Comparison of ENCODE assay signal across 11 cellular contexts in the genomic region with DNA sequence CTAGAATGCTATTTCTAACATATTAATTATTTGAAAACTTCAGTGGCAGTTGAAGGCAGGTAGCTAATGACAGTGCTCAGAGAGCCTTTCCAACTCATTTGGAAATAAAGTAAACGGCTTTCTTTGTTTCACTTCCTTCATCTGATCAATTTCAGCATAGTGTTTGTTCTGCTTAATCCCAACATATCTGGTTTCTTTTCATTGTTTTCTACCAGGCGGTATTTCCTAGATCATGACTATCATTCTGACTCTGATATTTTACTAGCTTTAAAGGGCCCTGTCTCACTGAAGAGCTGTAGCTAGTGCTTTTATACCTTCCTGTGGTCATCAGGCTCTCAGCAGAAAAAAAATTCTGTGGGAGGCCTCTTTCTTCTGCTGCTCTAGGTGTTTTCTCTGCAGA.
DNase-seq lines count a peak whose midpoint lies in the region; ATAC-seq and TF ChIP-seq lines count a peak whose summit lies in the region.
"Had no signal": no experiment of that assay in that cellular context is flagged by ENCODE, and none has a peak within 500 bp of the region (broad histone marks: within the 10 kb centered on the region; RNA-seq: fewer than 3 reads in every experiment).

No MANE protein-coding gene starts in this region.

- H3K27ac ChIP-seq in right atrium auricular region (no peak overlapping the region), gastrocnemius medialis (no peak overlapping the region), esophagus squamous epithelium (no peak overlapping the region)
- H3K27ac ChIP-seq: C4-2B, suprapubic skin had no signal

- in situ Hi-C loops in GM13977 (cut with MboI; ENCODE audit: low pct_unique_long_range_greater_than_20kb, low sequenced_read_pairs, unreplicated experiment) (no loop called here), gastrocnemius medialis (cut with MboI; ENCODE audit: low sequenced_read_pairs in 4 of 4) (no loop called here)

- no peaks in the 10 kb centered on the region for H3K4me1 ChIP-seq in right atrium auricular region
- H3K4me1 ChIP-seq in gastrocnemius medialis, result no peaks in the 10 kb centered on the region
- no peaks in the 10 kb centered on the region for H3K4me1 ChIP-seq in esophagus squamous epithelium
- H3K4me1 ChIP-seq: suprapubic skin had no signal

- peak; percentile 78 for ATAC-seq in GM21367 (IDR thresholded peaks at IDR 0.05; ENCODE audit: unreplicated experiment)
- peak; percentile 85 for ATAC-seq in HG03064 (IDR thresholded peaks at IDR 0.05; ENCODE audit: low read depth, unreplicated experiment)
- ATAC-seq in gastrocnemius medialis, result no peak
- ATAC-seq: SK-N-SH treated with all-trans-retinoic acid at 6 μM for 48 hours had no signal

- WGBS in esophagus squamous epithelium, 2 donors, result 19 to 24% methylated on average over 2 of the region's 2 CpGs

- DNase-seq in GM13977 (ENCODE audit: low spot score), result peak; percentile 27
- DNase-seq in NCI-H748 (lab: John Stamatoyannopoulos, UW; ENCODE audit: unreplicated experiment), result peak; percentile 72
- DNase-seq in right atrium auricular region (ENCODE audit: low spot score), result no peak
- no peak for DNase-seq in gastrocnemius medialis
- DNase-seq in esophagus squamous epithelium (lab: John Stamatoyannopoulos, UW), result no peak
- DNase-seq in retina, result no peak

- H3K27me3 ChIP-seq in right atrium auricular region, result no peaks in the 10 kb centered on the region
- no peaks in the 10 kb centered on the region for H3K27me3 ChIP-seq in gastrocnemius medialis
- H3K27me3 ChIP-seq in esophagus squamous epithelium, result no peaks in the 10 kb centered on the region
- H3K27me3 ChIP-seq: suprapubic skin had no signal

- no peak for TF ChIP-seq CTCF in GM13977 (IDR thresholded peaks at IDR 0.05; ENCODE audit: extremely low read depth, insufficient read depth, missing control alignments)
- TF ChIP-seq CTCF in right atrium auricular region (IDR thresholded peaks at IDR 0.05), result no peak
- no peak for TF ChIP-seq CTCF in gastrocnemius medialis (IDR thresholded peaks at IDR 0.05 in 4 of 5, conservative IDR thresholded peaks at IDR 0.05 in 1 of 5)
- no peak for TF ChIP-seq CTCF in esophagus squamous epithelium (IDR thresholded peaks at IDR 0.05)

- no peak overlapping the region for H3K4me3 ChIP-seq in right atrium auricular region
- no peak overlapping the region for H3K4me3 ChIP-seq in gastrocnemius medialis
- H3K4me3 ChIP-seq in esophagus squamous epithelium, result no peak overlapping the region
- H3K4me3 ChIP-seq: suprapubic skin had no signal

- H3K9me3 ChIP-seq in right atrium auricular region, result no peaks in the 10 kb centered on the region
- no peaks in the 10 kb centered on the region for H3K9me3 ChIP-seq in gastrocnemius medialis
- no peaks in the 10 kb centered on the region for H3K9me3 ChIP-seq in esophagus squamous epithelium
- H3K9me3 ChIP-seq: suprapubic skin had no signal

- intact Hi-C loops in gastrocnemius medialis (cut with DNase I; ENCODE audit: low total_unique reads), result no loop called here
- intact Hi-C loops in esophagus squamous epithelium (cut with DNase I), result no loop called here

- H3K36me3 ChIP-seq in right atrium auricular region (no peaks in the 10 kb centered on the region), gastrocnemius medialis (no peaks in the 10 kb centered on the region), esophagus squamous epithelium (no peaks in the 10 kb centered on the region)
- H3K36me3 ChIP-seq: suprapubic skin had no signal

- no peak for TF ChIP-seq POLR2A in gastrocnemius medialis (IDR thresholded peaks at IDR 0.05)
- TF ChIP-seq POLR2A in esophagus squamous epithelium (IDR thresholded peaks at IDR 0.05), result no peak

Comparison
In these comparisons a context has a peak if more than half of its experiments do, and no peak if none do; other contexts are left out.
1. DNase-seq: peak in GM13977 (single experiment) and NCI-H748 (single experiment); none in right atrium auricular region (single experiment), gastrocnemius medialis (0 of 2), esophagus squamous epithelium (single experiment) and retina (single experiment).
2. ATAC-seq: peak in GM21367 (single experiment) and HG03064 (single experiment); none in gastrocnemius medialis (0 of 2).